Comparison of ENCODE assay signal across 1 cellular context in genomic region chr17:64497565-64498035, GRCh38.
TF ChIP-seq lines count a peak whose summit lies in the region.

No MANE protein-coding gene starts in this region.

TF ChIP-seq in K562, 482 proteins besides CTCF, POLR2A, EP300 and RAD21 (continued from another document and continues in another):
- TF ChIP-seq RERE (CRISPR knock-in tag; IDR thresholded peaks at IDR 0.05; ENCODE audit: borderline replicate concordance) (no peak), VEZF1 (CRISPR knock-in tag; IDR thresholded peaks at IDR 0.05) (no peak), REST (CRISPR knock-in tag; IDR thresholded peaks at IDR 0.05; ENCODE audit: low read depth) (no peak), CBX3 (IDR thresholded peaks at IDR 0.05; ENCODE audit: borderline replicate concordance in 1 of 2, low read length in 2 of 2) (no peak), RUNX1 (IDR thresholded peaks at IDR 0.05; ENCODE audit: low read depth) (no peak), E2F6 (IDR thresholded peaks at IDR 0.05; ENCODE audit: borderline replicate concordance in 1 of 2, extremely low read depth in 1 of 2, insufficient read depth in 1 of 2, insufficient read length in 1 of 2, low read depth in 1 of 2, low read length in 1 of 2, poor library complexity in 1 of 2, severe bottlenecking in 1 of 2) (no peak), SREBF2 (CRISPR knock-in tag; IDR thresholded peaks at IDR 0.05) (no peak), ZNF217 (CRISPR knock-in tag; IDR thresholded peaks at IDR 0.05) (no peak), ZBTB8A (IDR thresholded peaks at IDR 0.05; ENCODE audit: partially characterized antibody) (no peak), ZKSCAN3 (CRISPR knock-in tag; IDR thresholded peaks at IDR 0.05) (no peak), E2F5 (CRISPR knock-in tag; IDR thresholded peaks at IDR 0.05) (no peak), ZBTB12 (CRISPR knock-in tag; IDR thresholded peaks at IDR 0.05) (no peak), KLF6 (CRISPR knock-in tag; IDR thresholded peaks at IDR 0.05; ENCODE audit: borderline replicate concordance) (no peak), ZNF398 (CRISPR knock-in tag; IDR thresholded peaks at IDR 0.05) (no peak), ZNF212 (CRISPR knock-in tag; IDR thresholded peaks at IDR 0.05) (no peak), RBBP5 (IDR thresholded peaks at IDR 0.05; ENCODE audit: borderline replicate concordance, insufficient read depth, low read length, poor library complexity, severe bottlenecking) (no peak), KLF16 (IDR thresholded peaks at IDR 0.05) (no peak), STAG1 (CRISPR knock-in tag; IDR thresholded peaks at IDR 0.05; ENCODE audit: borderline replicate concordance) (no peak), NR2F6 (CRISPR knock-in tag; IDR thresholded peaks at IDR 0.05) (no peak), SMAD3 (CRISPR knock-in tag; conservative IDR thresholded peaks at IDR 0.05) (peak; percentile 81), CTBP1 (IDR thresholded peaks at IDR 0.05; ENCODE audit: borderline replicate concordance) (no peak), MCM3 (IDR thresholded peaks at IDR 0.05) (no peak), TRIM28 (IDR thresholded peaks at IDR 0.05) (no peak), NCOA2 (IDR thresholded peaks at IDR 0.05; ENCODE audit: partially characterized antibody in 2 of 2) (no peak), USF2 (CRISPR knock-in tag; IDR thresholded peaks at IDR 0.05) (no peak), FOXA3 (CRISPR knock-in tag; conservative IDR thresholded peaks at IDR 0.05 in 1 of 2, IDR thresholded peaks at IDR 0.05 in 1 of 2) (no peak), STAT5B (CRISPR knock-in tag; IDR thresholded peaks at IDR 0.05) (no peak), CHD1 (IDR thresholded peaks at IDR 0.05; ENCODE audit: low read length) (no peak), ZNF589 (CRISPR knock-in tag; IDR thresholded peaks at IDR 0.05; ENCODE audit: low read depth) (peak; percentile 11; the same call in 1 of the 2 replicates), MBD2 (IDR thresholded peaks at IDR 0.05; ENCODE audit: borderline replicate concordance, low read depth) (no peak), KAT8 (IDR thresholded peaks at IDR 0.05; ENCODE audit: low read depth) (no peak), NR2C2 (CRISPR knock-in tag; IDR thresholded peaks at IDR 0.05) (no peak), NR2C2 (tag; IDR thresholded peaks at IDR 0.05) (0 out of 2 replicates have a peak, but pooled peaks have one; percentile 36), ZNF354B (CRISPR knock-in tag; IDR thresholded peaks at IDR 0.05) (no peak), HNRNPH1 (optimal IDR thresholded peaks at IDR 0.05; ENCODE audit: low read depth, low read length) (no peak), STAT5A (IDR thresholded peaks at IDR 0.05; ENCODE audit: borderline replicate concordance, low read length) (no peak), THRB (CRISPR knock-in tag; conservative IDR thresholded peaks at IDR 0.05) (0 out of 2 replicates have a peak, but pooled peaks have one; percentile 3), TCF7L2 (IDR thresholded peaks at IDR 0.05; ENCODE audit: low read depth, low read length) (no peak), SIRT6 (IDR thresholded peaks at IDR 0.05; ENCODE audit: low read depth, low read length) (no peak), ZNF696 (CRISPR knock-in tag; conservative IDR thresholded peaks at IDR 0.05) (no peak), IFI16 (CRISPR knock-in tag; IDR thresholded peaks at IDR 0.05) (no peak), CREB1 (IDR thresholded peaks at IDR 0.05) (no peak), CREB1 (CRISPR knock-in tag; IDR thresholded peaks at IDR 0.05) (no peak), CHAMP1 (IDR thresholded peaks at IDR 0.05) (no peak), HMG20B (CRISPR knock-in tag; IDR thresholded peaks at IDR 0.05) (no peak), C11orf30 (IDR thresholded peaks at IDR 0.05; ENCODE audit: low read depth) (no peak), CBX5 (IDR thresholded peaks at IDR 0.05; ENCODE audit: borderline replicate concordance, low read depth) (no peak)
